ENCODE assay signal across 20 cellular contexts in genomic region chr6:157974341-157974894, GRCh38. TPM values are rescaled to one million over a fixed set of nuclear protein-coding genes. Genes with fewer than 3 reads are reported as not detected.
DNase-seq lines count a peak whose midpoint lies in the region; ATAC-seq, FAIRE-seq and TF ChIP-seq lines count a peak whose summit lies in the region.
"Had no signal": no experiment of that assay in that cellular context is flagged by ENCODE, and none has a peak within 500 bp of the region (broad histone marks: within the 10 kb centered on the region; RNA-seq: fewer than 3 reads in every experiment).

No MANE protein-coding gene starts in this region.

- peaks cover 7 to 15% of the 10 kb centered on the region in 2 experiments; a peak in 4 of 5 replicates for H3K4me1 ChIP-seq in K562 (replicated peaks in 1 of 2; ENCODE audit: control insufficient read depth in 2 of 2, insufficient read depth in 2 of 2, low read length in 2 of 2)
- no peaks in the 10 kb centered on the region for H3K4me1 ChIP-seq in mesendoderm (ENCODE audit: control insufficient read depth, low read depth, low read length)
- H3K4me1 ChIP-seq in PC-9 (replicated peaks; ENCODE audit: insufficient read depth) = peaks cover 6% of the 10 kb centered on the region
- H3K4me1 ChIP-seq: testis had no signal

- H2BK120ac ChIP-seq in mesendoderm (ENCODE audit: low read depth, low read length) = no peak overlapping the region

- H3K79me1 ChIP-seq in mesendoderm (ENCODE audit: low read length) = no peaks in the 10 kb centered on the region

- no peak overlapping the region for H3K4me3 ChIP-seq in K562
- H3K4me3 ChIP-seq in mesendoderm (ENCODE audit: low read length) = no peak overlapping the region
- no peak overlapping the region for H3K4me3 ChIP-seq in PC-9
- H3K4me3 ChIP-seq: BLaER1, lung, testis had no signal

- H3K9me1 ChIP-seq in K562 (ENCODE audit: control insufficient read depth, insufficient read depth, low read length) = no peaks in the 10 kb centered on the region

- H3K79me2 ChIP-seq in K562 (ENCODE audit: control insufficient read depth, insufficient read depth, low read length) (no peaks in the 10 kb centered on the region), mesendoderm (ENCODE audit: control insufficient read depth, insufficient read depth, low read length) (no peaks in the 10 kb centered on the region), PC-9 (ENCODE audit: low read depth) (no peaks in the 10 kb centered on the region)

- H2BK5ac ChIP-seq in mesendoderm (ENCODE audit: low read length) = no peak overlapping the region

- POLR2A ChIA-PET in K562 (lab: Yijun Ruan, JAX) (interaction anchor here (0.6 kb wide), 1 partner anchor 29 kb away, joined by 3 read pairs; no protein-coding TSS in a partner anchor), PC-9 (lab: Charles Lee; ENCODE audit: unreplicated experiment) (no interaction called here)

- no peaks in the 10 kb centered on the region for H3K9me2 ChIP-seq in PC-9 (ENCODE audit: insufficient read depth)

- H3K27ac Mint-ChIP-seq in T-helper 2 cell treated with Interferon-gamma antibody and Interleukin-4, amounts not matched to agents 5 μg/mL and 100 μg/mL, for 36 hours = no peak overlapping the region
- H3K27ac Mint-ChIP-seq: activated naive CD4-positive, alpha-beta T cell treated with anti-CD3 and anti-CD28 coated beads for 36 hours had no signal

- H3K4me1 Mint-ChIP-seq in T-helper 2 cell treated with Interferon-gamma antibody and Interleukin-4, amounts not matched to agents 5 μg/mL and 100 μg/mL, for 36 hours (ENCODE audit: low read depth) = peaks cover 7% of the 10 kb centered on the region
- H3K4me1 Mint-ChIP-seq: central memory CD8-positive, alpha-beta T cell had no signal

- TF ChIP-seq EP300 in K562 (IDR thresholded peaks at IDR 0.05; ENCODE audit: low read length) = no peak

- H3K27me3 ChIP-seq in K562 (ENCODE audit: control insufficient read depth in 2 of 2, insufficient read depth in 2 of 2, low read length in 2 of 2) = no peaks in the 10 kb centered on the region; a peak in 1 of 5 replicates
- no peaks in the 10 kb centered on the region for H3K27me3 ChIP-seq in mesendoderm (ENCODE audit: insufficient read depth, low read length, poor library complexity)
- no peaks in the 10 kb centered on the region for H3K27me3 ChIP-seq in PC-9 (ENCODE audit: insufficient read depth, low read depth)
- H3K27me3 ChIP-seq: BLaER1, testis had no signal

- no peak for TF ChIP-seq RAD21 in K562 (CRISPR knock-in tag; conservative IDR thresholded peaks at IDR 0.05 in 1 of 2, IDR thresholded peaks at IDR 0.05 in 1 of 2)

- in situ Hi-C loops in K562 (cut with MboI) = no loop called here

- no peak overlapping the region for H2BK15ac ChIP-seq in mesendoderm (replicated peaks; ENCODE audit: low read depth)

- FAIRE-seq in K562 (lab: Jason Lieb, UNC) = no peak
- FAIRE-seq: endometrium had no signal

- peak; percentile 51 for DNase-seq in ELF-1 (ENCODE audit: low read depth, low spot score)
- peak; percentile 71 for DNase-seq in HS-27A (ENCODE audit: low read depth)
- no peak for DNase-seq in K562 (ENCODE audit: extremely low read depth in 1 of 4, low spot score in 3 of 4)
- peak; percentile 76 for DNase-seq in mesendoderm
- no peak for DNase-seq in T-helper 2 cell treated with Interferon-gamma antibody and Interleukin-4, amounts not matched to agents 5 μg/mL and 100 μg/mL, for 36 hours (ENCODE audit: low spot score)
- DNase-seq in PC-9 = no peak
- DNase-seq in GM10266 (ENCODE audit: extremely low spot score) = no peak
- DNase-seq in amniotic stem cell (lab: John Stamatoyannopoulos, UW) = no peak
- DNase-seq: activated CD8-positive, alpha-beta memory T cell treated with anti-CD3 and anti-CD28 coated beads, Interleukin-2, amount 50 U/mL, for 4 hours; activated naive CD4-positive, alpha-beta T cell treated with anti-CD3 and anti-CD28 coated beads for 36 hours; MM.1S; naive thymus-derived CD8-positive, alpha-beta T cell; NCI-H2029 treated with DMSO at 0.1 percent for 48 hours; NCI-H774; retina; testis had no signal

- no peak overlapping the region for H3K56ac ChIP-seq in mesendoderm (ENCODE audit: low read length)

- H3K36me3 Mint-ChIP-seq in T-helper 2 cell treated with Interferon-gamma antibody and Interleukin-4, amounts not matched to agents 5 μg/mL and 100 μg/mL, for 36 hours (ENCODE audit: low read depth) = no peaks in the 10 kb centered on the region
- H3K36me3 Mint-ChIP-seq: naive thymus-derived CD8-positive, alpha-beta T cell had no signal

- no peak overlapping the region for H3K18ac ChIP-seq in mesendoderm (ENCODE audit: low read length)

- H3F3A ChIP-seq in PC-9 (ENCODE audit: insufficient read depth, low read depth) = no peaks in the 10 kb centered on the region

- no peak overlapping the region for H3K4ac ChIP-seq in mesendoderm (ENCODE audit: low read depth, low read length)

- H3K9ac ChIP-seq in K562 (ENCODE audit: insufficient read depth in 1 of 2, low read depth in 2 of 2, low read length in 2 of 2) (no peak overlapping the region), mesendoderm (ENCODE audit: low read length) (no peak overlapping the region)
- H3K9ac ChIP-seq: BLaER1 had no signal

- intact Hi-C loops in K562 (cut with micrococcal nuclease) = no loop called here
- intact Hi-C loops in PC-9 (cut with micrococcal nuclease; ENCODE audit: unreplicated experiment) = no loop called here

- H4K5ac ChIP-seq in mesendoderm (ENCODE audit: low read length) = no peak overlapping the region

- no peak for TF ChIP-seq CTCF in K562 (IDR thresholded peaks at IDR 0.05 in 2 of 3, conservative IDR thresholded peaks at IDR 0.05 in 1 of 3; ENCODE audit: insufficient read depth in 2 of 3, low read depth in 1 of 3, low read length in 3 of 3)
- no peak for TF ChIP-seq CTCF in PC-9 (conservative IDR thresholded peaks at IDR 0.05)
- no peak for TF ChIP-seq CTCF in GM10266 (IDR thresholded peaks at IDR 0.05; ENCODE audit: control insufficient read depth, insufficient read depth, low read depth, missing control alignments)

- 29% methylated on average over 9 of the region's 9 CpGs for WGBS in K562 (ENCODE audit: insufficient coverage, low coverage, missing lambda C conversion rate)
- no CpG with 5 or more reads among the region's 9 CpGs for WGBS in mesendoderm (ENCODE audit: extremely low coverage, insufficient coverage, low lambda C conversion rate)

- no peak overlapping the region for H3K4me3 Mint-ChIP-seq in T-helper 2 cell treated with Interferon-gamma antibody and Interleukin-4, amounts not matched to agents 5 μg/mL and 100 μg/mL, for 36 hours
- H3K4me3 Mint-ChIP-seq: activated naive CD4-positive, alpha-beta T cell treated with anti-CD3 and anti-CD28 coated beads for 36 hours; central memory CD8-positive, alpha-beta T cell; naive thymus-derived CD8-positive, alpha-beta T cell had no signal

- no peak for TF ChIP-seq POLR2A in K562 (conservative IDR thresholded peaks at IDR 0.05)

- H3K23ac ChIP-seq in mesendoderm (ENCODE audit: low read length) = no peak overlapping the region

- no peaks in the 10 kb centered on the region for H3K36me3 ChIP-seq in K562 (ENCODE audit: control insufficient read depth, insufficient read depth, low read length)
- H3K36me3 ChIP-seq in mesendoderm (ENCODE audit: control insufficient read depth, insufficient read depth, low read length) = no peaks in the 10 kb centered on the region
- no peaks in the 10 kb centered on the region for H3K36me3 ChIP-seq in PC-9 (ENCODE audit: low read depth)
- H3K36me3 ChIP-seq: BLaER1 had no signal

- no peaks in the 10 kb centered on the region for H3K9me3 Mint-ChIP-seq in T-helper 2 cell treated with Interferon-gamma antibody and Interleukin-4, amounts not matched to agents 5 μg/mL and 100 μg/mL, for 36 hours
- H3K9me3 Mint-ChIP-seq: activated naive CD4-positive, alpha-beta T cell treated with anti-CD3 and anti-CD28 coated beads for 36 hours; central memory CD8-positive, alpha-beta T cell; naive thymus-derived CD8-positive, alpha-beta T cell had no signal

- no peaks in the 10 kb centered on the region for H3K9me3 ChIP-seq in K562 (replicated peaks; ENCODE audit: control insufficient read depth, insufficient read depth, low read depth, low read length)
- no peaks in the 10 kb centered on the region for H3K9me3 ChIP-seq in PC-9 (ENCODE audit: insufficient read depth, low read depth)
- H3K9me3 ChIP-seq: BLaER1, testis had no signal

- H2AFZ ChIP-seq in K562 (ENCODE audit: low read depth, low read length) = no peak overlapping the region
- no peak overlapping the region; the same call in 1 of the 2 replicates for H2AFZ ChIP-seq in PC-9

- H3K4me2 ChIP-seq in K562 (ENCODE audit: insufficient read depth, low read length) (no peak overlapping the region), mesendoderm (ENCODE audit: low read length) (no peak overlapping the region), PC-9 (no peak overlapping the region)
- H3K4me2 ChIP-seq: BLaER1 had no signal

- H4K20me1 ChIP-seq in K562 (replicated peaks; ENCODE audit: control insufficient read depth, insufficient read depth, low read length) (no peaks in the 10 kb centered on the region), PC-9 (ENCODE audit: insufficient read depth) (no peaks in the 10 kb centered on the region)
- H4K20me1 ChIP-seq: BLaER1 had no signal

- peaks cover 26% of the 10 kb centered on the region for H3K27me3 Mint-ChIP-seq in T-helper 2 cell treated with Interferon-gamma antibody and Interleukin-4, amounts not matched to agents 5 μg/mL and 100 μg/mL, for 36 hours (ENCODE audit: low read depth)

- CTCF ChIA-PET in K562 (lab: Yijun Ruan, JAX; ENCODE audit: low intra/inter-chr PET ratio) (no interaction called here), PC-9 (lab: Charles Lee) (no interaction called here)

- H3K27ac ChIP-seq in K562 (ENCODE audit: extremely low read depth, low read depth, low read length) = no peak overlapping the region
- H3K27ac ChIP-seq in mesendoderm (ENCODE audit: low read depth, low read length) = no peak overlapping the region
- no peak overlapping the region for H3K27ac ChIP-seq in PC-9
- H3K27ac ChIP-seq: BLaER1, testis had no signal

- no peak overlapping the region for H4K8ac ChIP-seq in mesendoderm (ENCODE audit: low read depth, low read length)

- BruUV-seq in K562 (replicated peaks; lab: Mats Ljungman, UMichigan) (no TSS peak), PC-9 (replicated peaks; lab: Mats Ljungman, UMichigan) (no TSS peak)

- no peak for ATAC-seq in K562
- ATAC-seq: naive thymus-derived CD8-positive, alpha-beta T cell had no signal

- no peak overlapping the region for H2AK5ac ChIP-seq in mesendoderm (ENCODE audit: low read length)

RNA-seq across cellular contexts. Expression of gene SYNJ2, which starts 7.2 kb away (rescaled TPM):
- total RNA-seq in K562 (2011; cell fraction: chromatin; rRNA removed; ENCODE audit: low replicate concordance) = 70.0 and 111 TPM in 2 replicates
- 56.6 and 62.9 TPM in 2 replicates for total RNA-seq in K562 (2011; cell fraction: nucleolus; rRNA removed)
- 49.5 and 50.1 TPM in 2 replicates for total RNA-seq in K562 (2011; cell fraction: nucleoplasm; rRNA removed)
- total RNA-seq in K562 (2014; rRNA removed) (15.7 and 17.8 TPM in 2 replicates), K562 (2014; rRNA removed; fragmentation: Illumina TruSeq; extraction: Trizol) (19.5 and 22.7 TPM in 2 replicates), K562 (2015; rRNA removed; fragmentation: Illumina TruSeq; extraction: Trizol) (12.5 and 13.6 TPM in 2 replicates), K562 (2021) (24.7 and 27.7 TPM in 2 replicates), PC-9 (2021) (30.3 and 39.4 TPM in 2 replicates)
- polyA plus RNA-seq in K562 (2011; rRNA removed) (17.1 and 21.6 TPM in 2 replicates), K562 (2014; fragmentation: Illumina TruSeq; extraction: Trizol) (22.9 and 26.1 TPM in 2 replicates), K562 (2014; fragmentation: Nextera tagmentation; extraction: Ambion mirVana) (1 to 10 TPM; 3.0 to 3.3 TPM), K562 (2014; rRNA removed) (13.7 and 16.9 TPM in 2 replicates)
- polyA plus RNA-seq in K562 (2011; cell fraction: cytosol; rRNA removed) = 18.3 and 24.0 TPM in 2 replicates
- polyA plus RNA-seq in K562 (2011; cell fraction: nucleus; rRNA removed) = 28.6 and 33.9 TPM in 2 replicates
- 15.0 and 17.4 TPM in 2 replicates for polyA plus RNA-seq in K562 (2012)
- polyA minus RNA-seq in K562 (2011; rRNA and poly(A)+ RNA removed) = 24.2 and 30.1 TPM in 2 replicates
- polyA minus RNA-seq in K562 (2011; cell fraction: cytosol; rRNA and poly(A)+ RNA removed) = 19.8 and 20.9 TPM in 2 replicates
- polyA minus RNA-seq in K562 (2011; cell fraction: nucleus; rRNA and poly(A)+ RNA removed) = 18.7 and 22.3 TPM in 2 replicates
- polyA plus RNA-seq in mesendoderm (2013, experiment 1 of 2) = 11.5 TPM
- 11.6 TPM for polyA plus RNA-seq in mesendoderm (2013, experiment 2 of 2)

Comparison
In these comparisons a context has a peak if more than half of its experiments do, and no peak if none do; other contexts are left out.
1. DNase-seq: peak in ELF-1 (single experiment), HS-27A (single experiment) and mesendoderm (single experiment); none in K562 (0 of 4), T-helper 2 cell treated with Interferon-gamma antibody and Interleukin-4, amounts not matched to agents 5 μg/mL and 100 μg/mL, for 36 hours (single experiment), PC-9 (0 of 2), GM10266 (single experiment) and amniotic stem cell (single experiment).